Comparison of ENCODE assay signal across 1 cellular context in the genomic region with DNA sequence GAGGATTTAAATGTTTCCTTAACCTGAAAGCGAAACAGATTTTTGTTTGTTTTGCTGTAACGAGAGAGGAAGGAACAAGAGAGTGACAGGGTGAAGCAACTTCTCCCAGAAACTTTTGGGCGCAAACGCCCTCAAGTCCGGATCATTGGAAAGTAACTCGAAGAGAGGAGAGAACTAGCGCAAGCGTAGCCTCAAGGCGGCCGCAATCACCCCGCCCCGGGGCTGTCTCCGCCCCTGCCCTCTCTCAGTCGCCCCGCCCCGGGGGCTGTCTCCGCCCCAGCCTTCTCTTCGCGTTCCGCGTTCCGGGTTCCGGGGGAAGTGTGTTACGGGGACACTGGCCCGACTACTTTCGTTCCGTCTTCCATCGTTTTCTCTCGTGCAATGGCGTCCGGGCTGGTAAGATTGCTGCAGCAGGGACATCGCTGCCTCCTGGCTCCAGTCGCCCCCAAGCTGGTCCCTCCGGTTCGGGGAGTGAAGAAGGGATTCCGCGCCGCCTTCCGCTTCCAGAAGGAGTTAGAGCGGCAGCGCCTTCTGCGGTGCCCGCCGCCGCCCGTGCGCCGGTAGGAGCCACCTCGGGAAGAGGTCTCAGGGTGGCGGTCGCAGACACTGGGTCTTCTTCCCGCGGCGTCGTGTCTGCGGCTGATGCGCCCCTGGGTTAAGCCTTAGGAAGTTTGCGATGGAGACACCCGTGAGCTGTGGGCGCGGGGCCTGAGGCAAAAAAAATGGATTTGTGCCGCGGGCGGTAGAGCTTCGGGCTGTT.
TF ChIP-seq lines count a peak whose summit lies in the region.

A gene (plus strand): TSS at position 372 of the 760 bp plus-strand sequence. CDS start 10 bp downstream, at position 382.

TF ChIP-seq in K562, 482 proteins besides CTCF, POLR2A, EP300 and RAD21 (continued from another document and continues in another):
- TF ChIP-seq PTRF (tag; IDR thresholded peaks at IDR 0.05) (no peak), HDGF (IDR thresholded peaks at IDR 0.05) (no peak), JUND (IDR thresholded peaks at IDR 0.05; ENCODE audit: borderline replicate concordance, low read depth, low read length) (peak; percentile 62), JUND (tag; IDR thresholded peaks at IDR 0.05; ENCODE audit: borderline replicate concordance, low read depth, low read length) (peak; percentile 21; the same call in 1 of the 3 replicates), ZFP1 (CRISPR knock-in tag; IDR thresholded peaks at IDR 0.05) (no peak), BRD4 (IDR thresholded peaks at IDR 0.05) (peak; percentile 86), ZNF778 (CRISPR knock-in tag; IDR thresholded peaks at IDR 0.05) (no peak), HOXB6 (CRISPR knock-in tag; IDR thresholded peaks at IDR 0.05; ENCODE audit: borderline replicate concordance) (no peak), NONO (IDR thresholded peaks at IDR 0.05; ENCODE audit: low read depth in 2 of 2, low read length in 1 of 2) (no peak), PRPF4 (IDR thresholded peaks at IDR 0.05; ENCODE audit: insufficient read depth, low read depth, low read length, poor library complexity, severe bottlenecking) (no peak), SMAD1 (IDR thresholded peaks at IDR 0.05; ENCODE audit: low read depth, low read length, partially characterized antibody) (peak; percentile 8), ZC3H11A (IDR thresholded peaks at IDR 0.05; ENCODE audit: low read depth, low read length) (0 out of 2 replicates have a peak, but pooled peaks have one; percentile 35), ZNF75A (CRISPR knock-in tag; IDR thresholded peaks at IDR 0.05) (no peak), ZNF79 (CRISPR knock-in tag; IDR thresholded peaks at IDR 0.05; ENCODE audit: low read depth) (no peak), RBFOX2 (IDR thresholded peaks at IDR 0.05; ENCODE audit: low read depth, low read length) (peak; percentile 94), POLR3A (IDR thresholded peaks at IDR 0.05; ENCODE audit: borderline replicate concordance, extremely low read depth, insufficient read depth, insufficient read length) (no peak), MCM2 (IDR thresholded peaks at IDR 0.05; ENCODE audit: low read depth) (no peak), RBM15 (IDR thresholded peaks at IDR 0.05; ENCODE audit: insufficient read depth, low read length) (no peak), GATAD2B (IDR thresholded peaks at IDR 0.05; ENCODE audit: borderline replicate concordance) (no peak), SIN3A (IDR thresholded peaks at IDR 0.05; ENCODE audit: borderline replicate concordance in 2 of 2, control insufficient read depth in 1 of 2, low read depth in 2 of 2, low read length in 2 of 2) (peak in 1 of 2 experiments; percentile 74; a peak in 1 of 4 replicates), ZFP30 (CRISPR knock-in tag; IDR thresholded peaks at IDR 0.05; ENCODE audit: borderline replicate concordance) (no peak), MAFF (IDR thresholded peaks at IDR 0.05; ENCODE audit: low read length) (no peak), SUPT5H (IDR thresholded peaks at IDR 0.05) (peak; percentile 78), BDP1 (IDR thresholded peaks at IDR 0.05; ENCODE audit: insufficient read depth, insufficient read length) (no peak), NR2C1 (IDR thresholded peaks at IDR 0.05) (peak; percentile 56), NR2C1 (tag; IDR thresholded peaks at IDR 0.05) (peak; percentile 72), ZNF507 (tag; conservative IDR thresholded peaks at IDR 0.05) (no peak), ZNF707 (CRISPR knock-in tag; conservative IDR thresholded peaks at IDR 0.05) (no peak), HDAC1 (IDR thresholded peaks at IDR 0.05) (peak in 1 of 2 experiments; percentile 76; a peak in 2 of 4 replicates), TBL1XR1 (IDR thresholded peaks at IDR 0.05; ENCODE audit: low read length in 2 of 2) (no peak)
- TF ChIP-seq, protein P1, sequence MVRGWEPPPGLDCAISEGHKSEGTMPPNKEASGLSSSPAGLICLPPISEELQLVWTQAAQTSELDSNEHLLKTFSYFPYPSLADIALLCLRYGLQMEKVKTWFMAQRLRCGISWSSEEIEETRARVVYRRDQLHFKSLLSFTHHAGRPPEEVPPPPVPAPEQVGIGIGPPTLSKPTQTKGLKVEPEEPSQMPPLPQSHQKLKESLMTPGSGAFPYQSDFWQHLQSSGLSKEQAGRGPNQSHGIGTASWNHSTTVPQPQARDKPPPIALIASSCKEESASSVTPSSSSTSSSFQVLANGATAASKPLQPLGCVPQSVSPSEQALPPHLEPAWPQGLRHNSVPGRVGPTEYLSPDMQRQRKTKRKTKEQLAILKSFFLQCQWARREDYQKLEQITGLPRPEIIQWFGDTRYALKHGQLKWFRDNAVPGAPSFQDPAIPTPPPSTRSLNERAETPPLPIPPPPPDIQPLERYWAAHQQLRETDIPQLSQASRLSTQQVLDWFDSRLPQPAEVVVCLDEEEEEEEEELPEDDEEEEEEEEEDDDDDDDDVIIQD (CRISPR knock-in tag; IDR thresholded peaks at IDR 0.05) = no peak
- TF ChIP-seq, protein P2, sequence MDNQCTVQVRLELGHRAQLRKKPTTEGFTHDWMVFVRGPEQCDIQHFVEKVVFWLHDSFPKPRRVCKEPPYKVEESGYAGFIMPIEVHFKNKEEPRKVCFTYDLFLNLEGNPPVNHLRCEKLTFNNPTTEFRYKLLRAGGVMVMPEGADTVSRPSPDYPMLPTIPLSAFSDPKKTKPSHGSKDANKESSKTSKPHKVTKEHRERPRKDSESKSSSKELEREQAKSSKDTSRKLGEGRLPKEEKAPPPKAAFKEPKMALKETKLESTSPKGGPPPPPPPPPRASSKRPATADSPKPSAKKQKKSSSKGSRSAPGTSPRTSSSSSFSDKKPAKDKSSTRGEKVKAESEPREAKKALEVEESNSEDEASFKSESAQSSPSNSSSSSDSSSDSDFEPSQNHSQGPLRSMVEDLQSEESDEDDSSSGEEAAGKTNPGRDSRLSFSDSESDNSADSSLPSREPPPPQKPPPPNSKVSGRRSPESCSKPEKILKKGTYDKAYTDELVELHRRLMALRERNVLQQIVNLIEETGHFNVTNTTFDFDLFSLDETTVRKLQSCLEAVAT (IDR thresholded peaks at IDR 0.05) = no peak
- TF ChIP-seq, protein P3, sequence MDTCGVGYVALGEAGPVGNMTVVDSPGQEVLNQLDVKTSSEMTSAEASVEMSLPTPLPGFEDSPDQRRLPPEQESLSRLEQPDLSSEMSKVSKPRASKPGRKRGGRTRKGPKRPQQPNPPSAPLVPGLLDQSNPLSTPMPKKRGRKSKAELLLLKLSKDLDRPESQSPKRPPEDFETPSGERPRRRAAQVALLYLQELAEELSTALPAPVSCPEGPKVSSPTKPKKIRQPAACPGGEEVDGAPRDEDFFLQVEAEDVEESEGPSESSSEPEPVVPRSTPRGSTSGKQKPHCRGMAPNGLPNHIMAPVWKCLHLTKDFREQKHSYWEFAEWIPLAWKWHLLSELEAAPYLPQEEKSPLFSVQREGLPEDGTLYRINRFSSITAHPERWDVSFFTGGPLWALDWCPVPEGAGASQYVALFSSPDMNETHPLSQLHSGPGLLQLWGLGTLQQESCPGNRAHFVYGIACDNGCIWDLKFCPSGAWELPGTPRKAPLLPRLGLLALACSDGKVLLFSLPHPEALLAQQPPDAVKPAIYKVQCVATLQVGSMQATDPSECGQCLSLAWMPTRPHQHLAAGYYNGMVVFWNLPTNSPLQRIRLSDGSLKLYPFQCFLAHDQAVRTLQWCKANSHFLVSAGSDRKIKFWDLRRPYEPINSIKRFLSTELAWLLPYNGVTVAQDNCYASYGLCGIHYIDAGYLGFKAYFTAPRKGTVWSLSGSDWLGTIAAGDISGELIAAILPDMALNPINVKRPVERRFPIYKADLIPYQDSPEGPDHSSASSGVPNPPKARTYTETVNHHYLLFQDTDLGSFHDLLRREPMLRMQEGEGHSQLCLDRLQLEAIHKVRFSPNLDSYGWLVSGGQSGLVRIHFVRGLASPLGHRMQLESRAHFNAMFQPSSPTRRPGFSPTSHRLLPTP (IDR thresholded peaks at IDR 0.05; ENCODE audit: borderline replicate concordance, extremely low read depth, insufficient read length) = no peak
- TF ChIP-seq, protein P4, sequence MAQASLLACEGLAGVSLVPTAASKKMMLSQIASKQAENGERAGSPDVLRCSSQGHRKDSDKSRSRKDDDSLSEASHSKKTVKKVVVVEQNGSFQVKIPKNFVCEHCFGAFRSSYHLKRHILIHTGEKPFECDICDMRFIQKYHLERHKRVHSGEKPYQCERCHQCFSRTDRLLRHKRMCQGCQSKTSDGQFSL (CRISPR knock-in tag; IDR thresholded peaks at IDR 0.05) = 0 out of 2 replicates have a peak, but pooled peaks have one; percentile 18
- TF ChIP-seq, protein P4 (tag; IDR thresholded peaks at IDR 0.05) = no peak
- TF ChIP-seq, protein P5, sequence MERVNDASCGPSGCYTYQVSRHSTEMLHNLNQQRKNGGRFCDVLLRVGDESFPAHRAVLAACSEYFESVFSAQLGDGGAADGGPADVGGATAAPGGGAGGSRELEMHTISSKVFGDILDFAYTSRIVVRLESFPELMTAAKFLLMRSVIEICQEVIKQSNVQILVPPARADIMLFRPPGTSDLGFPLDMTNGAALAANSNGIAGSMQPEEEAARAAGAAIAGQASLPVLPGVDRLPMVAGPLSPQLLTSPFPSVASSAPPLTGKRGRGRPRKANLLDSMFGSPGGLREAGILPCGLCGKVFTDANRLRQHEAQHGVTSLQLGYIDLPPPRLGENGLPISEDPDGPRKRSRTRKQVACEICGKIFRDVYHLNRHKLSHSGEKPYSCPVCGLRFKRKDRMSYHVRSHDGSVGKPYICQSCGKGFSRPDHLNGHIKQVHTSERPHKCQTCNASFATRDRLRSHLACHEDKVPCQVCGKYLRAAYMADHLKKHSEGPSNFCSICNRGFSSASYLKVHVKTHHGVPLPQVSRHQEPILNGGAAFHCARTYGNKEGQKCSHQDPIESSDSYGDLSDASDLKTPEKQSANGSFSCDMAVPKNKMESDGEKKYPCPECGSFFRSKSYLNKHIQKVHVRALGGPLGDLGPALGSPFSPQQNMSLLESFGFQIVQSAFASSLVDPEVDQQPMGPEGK (CRISPR knock-in tag; IDR thresholded peaks at IDR 0.05; ENCODE audit: borderline replicate concordance) = no peak
- TF ChIP-seq, protein P6, sequence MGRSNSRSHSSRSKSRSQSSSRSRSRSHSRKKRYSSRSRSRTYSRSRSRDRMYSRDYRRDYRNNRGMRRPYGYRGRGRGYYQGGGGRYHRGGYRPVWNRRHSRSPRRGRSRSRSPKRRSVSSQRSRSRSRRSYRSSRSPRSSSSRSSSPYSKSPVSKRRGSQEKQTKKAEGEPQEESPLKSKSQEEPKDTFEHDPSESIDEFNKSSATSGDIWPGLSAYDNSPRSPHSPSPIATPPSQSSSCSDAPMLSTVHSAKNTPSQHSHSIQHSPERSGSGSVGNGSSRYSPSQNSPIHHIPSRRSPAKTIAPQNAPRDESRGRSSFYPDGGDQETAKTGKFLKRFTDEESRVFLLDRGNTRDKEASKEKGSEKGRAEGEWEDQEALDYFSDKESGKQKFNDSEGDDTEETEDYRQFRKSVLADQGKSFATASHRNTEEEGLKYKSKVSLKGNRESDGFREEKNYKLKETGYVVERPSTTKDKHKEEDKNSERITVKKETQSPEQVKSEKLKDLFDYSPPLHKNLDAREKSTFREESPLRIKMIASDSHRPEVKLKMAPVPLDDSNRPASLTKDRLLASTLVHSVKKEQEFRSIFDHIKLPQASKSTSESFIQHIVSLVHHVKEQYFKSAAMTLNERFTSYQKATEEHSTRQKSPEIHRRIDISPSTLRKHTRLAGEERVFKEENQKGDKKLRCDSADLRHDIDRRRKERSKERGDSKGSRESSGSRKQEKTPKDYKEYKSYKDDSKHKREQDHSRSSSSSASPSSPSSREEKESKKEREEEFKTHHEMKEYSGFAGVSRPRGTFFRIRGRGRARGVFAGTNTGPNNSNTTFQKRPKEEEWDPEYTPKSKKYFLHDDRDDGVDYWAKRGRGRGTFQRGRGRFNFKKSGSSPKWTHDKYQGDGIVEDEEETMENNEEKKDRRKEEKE (IDR thresholded peaks at IDR 0.05; ENCODE audit: borderline replicate concordance in 1 of 2, control insufficient read depth in 1 of 2, low read depth in 2 of 2, low read length in 1 of 2) = peak in 1 of 2 experiments; percentile 98; a peak in 2 of 4 replicates
- TF ChIP-seq, protein P7, sequence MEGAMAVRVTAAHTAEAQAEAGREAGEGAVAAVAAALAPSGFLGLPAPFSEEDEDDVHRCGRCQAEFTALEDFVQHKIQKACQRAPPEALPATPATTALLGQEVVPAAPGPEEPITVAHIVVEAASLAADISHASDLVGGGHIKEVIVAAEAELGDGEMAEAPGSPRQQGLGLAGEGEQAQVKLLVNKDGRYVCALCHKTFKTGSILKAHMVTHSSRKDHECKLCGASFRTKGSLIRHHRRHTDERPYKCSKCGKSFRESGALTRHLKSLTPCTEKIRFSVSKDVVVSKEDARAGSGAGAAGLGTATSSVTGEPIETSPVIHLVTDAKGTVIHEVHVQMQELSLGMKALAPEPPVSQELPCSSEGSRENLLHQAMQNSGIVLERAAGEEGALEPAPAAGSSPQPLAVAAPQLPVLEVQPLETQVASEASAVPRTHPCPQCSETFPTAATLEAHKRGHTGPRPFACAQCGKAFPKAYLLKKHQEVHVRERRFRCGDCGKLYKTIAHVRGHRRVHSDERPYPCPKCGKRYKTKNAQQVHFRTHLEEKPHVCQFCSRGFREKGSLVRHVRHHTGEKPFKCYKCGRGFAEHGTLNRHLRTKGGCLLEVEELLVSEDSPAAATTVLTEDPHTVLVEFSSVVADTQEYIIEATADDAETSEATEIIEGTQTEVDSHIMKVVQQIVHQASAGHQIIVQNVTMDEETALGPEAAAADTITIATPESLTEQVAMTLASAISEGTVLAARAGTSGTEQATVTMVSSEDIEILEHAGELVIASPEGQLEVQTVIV (CRISPR knock-in tag; IDR thresholded peaks at IDR 0.05; ENCODE audit: borderline replicate concordance) = no peak
- TF ChIP-seq, protein P8, sequence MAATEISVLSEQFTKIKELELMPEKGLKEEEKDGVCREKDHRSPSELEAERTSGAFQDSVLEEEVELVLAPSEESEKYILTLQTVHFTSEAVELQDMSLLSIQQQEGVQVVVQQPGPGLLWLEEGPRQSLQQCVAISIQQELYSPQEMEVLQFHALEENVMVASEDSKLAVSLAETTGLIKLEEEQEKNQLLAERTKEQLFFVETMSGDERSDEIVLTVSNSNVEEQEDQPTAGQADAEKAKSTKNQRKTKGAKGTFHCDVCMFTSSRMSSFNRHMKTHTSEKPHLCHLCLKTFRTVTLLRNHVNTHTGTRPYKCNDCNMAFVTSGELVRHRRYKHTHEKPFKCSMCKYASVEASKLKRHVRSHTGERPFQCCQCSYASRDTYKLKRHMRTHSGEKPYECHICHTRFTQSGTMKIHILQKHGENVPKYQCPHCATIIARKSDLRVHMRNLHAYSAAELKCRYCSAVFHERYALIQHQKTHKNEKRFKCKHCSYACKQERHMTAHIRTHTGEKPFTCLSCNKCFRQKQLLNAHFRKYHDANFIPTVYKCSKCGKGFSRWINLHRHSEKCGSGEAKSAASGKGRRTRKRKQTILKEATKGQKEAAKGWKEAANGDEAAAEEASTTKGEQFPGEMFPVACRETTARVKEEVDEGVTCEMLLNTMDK (IDR thresholded peaks at IDR 0.05; ENCODE audit: borderline replicate concordance, insufficient read depth, low read depth, low read length, poor library complexity, severe bottlenecking) = no peak
